In genomic region chr1:9317072-9317471, GRCh38 we compare ENCODE assay signal across 14 cellular contexts. TPM values are rescaled to one million over a fixed set of nuclear protein-coding genes. Genes with fewer than 3 reads are reported as not detected.
DNase-seq lines count a peak whose midpoint lies in the region; ATAC-seq and TF ChIP-seq lines count a peak whose summit lies in the region.
"Had no signal": no experiment of that assay in that cellular context is flagged by ENCODE, and none has a peak within 500 bp of the region (broad histone marks: within the 10 kb centered on the region; RNA-seq: fewer than 3 reads in every experiment).

No MANE protein-coding gene starts in this region.

- peak overlapping the region; percentile 30 for H3K4me3 Mint-ChIP-seq in activated naive CD8-positive, alpha-beta T cell
- H3K4me3 Mint-ChIP-seq in activated naive CD8-positive, alpha-beta T cell treated with anti-CD3 and anti-CD28 coated beads for 36 hours: no peak overlapping the region
- peak overlapping the region; percentile 31 for H3K4me3 Mint-ChIP-seq in activated T-helper 2 cell treated with anti-CD3 and anti-CD28 coated beads, Interferon-gamma antibody, Interleukin-2, Interleukin-4, amounts not matched to agents 10 μg/mL and 5 μg/mL and 100 μg/mL, durations not matched to agents 14 hours and 24 hours and 36 hours (ENCODE audit: low read depth)
- H3K4me3 Mint-ChIP-seq in memory B cell (no peak overlapping the region), type B pancreatic cell (no peak overlapping the region)
- H3K4me3 Mint-ChIP-seq: activated T-cell treated with anti-CD3 and anti-CD28 coated beads, Interleukin-2, amount 50 U/mL, for 4 hours; dendritic cell treated with granulocyte-macrophage colony-stimulating factor and Interleukin-4, amounts not matched to agents 40 ng/mL and 50 ng/mL, for 4 days; natural killer cell had no signal

- H3K9me3 Mint-ChIP-seq in activated naive CD8-positive, alpha-beta T cell (ENCODE audit: low read depth): no peaks in the 10 kb centered on the region
- H3K9me3 Mint-ChIP-seq in activated naive CD8-positive, alpha-beta T cell treated with anti-CD3 and anti-CD28 coated beads for 36 hours: no peaks in the 10 kb centered on the region
- no peaks in the 10 kb centered on the region for H3K9me3 Mint-ChIP-seq in activated T-helper 2 cell treated with anti-CD3 and anti-CD28 coated beads, Interferon-gamma antibody, Interleukin-2, Interleukin-4, amounts not matched to agents 10 μg/mL and 5 μg/mL and 100 μg/mL, durations not matched to agents 14 hours and 24 hours and 36 hours
- H3K9me3 Mint-ChIP-seq in memory B cell (no peaks in the 10 kb centered on the region), type B pancreatic cell (no peaks in the 10 kb centered on the region)
- H3K9me3 Mint-ChIP-seq: activated T-cell treated with anti-CD3 and anti-CD28 coated beads, Interleukin-2, amount 50 U/mL, for 4 hours; dendritic cell treated with granulocyte-macrophage colony-stimulating factor and Interleukin-4, amounts not matched to agents 40 ng/mL and 50 ng/mL, for 4 days; natural killer cell had no signal

- TF ChIP-seq CTCF in type B pancreatic cell (conservative IDR thresholded peaks at IDR 0.05): no peak

- DNase-seq in activated naive CD8-positive, alpha-beta T cell treated with anti-CD3 and anti-CD28 coated beads for 36 hours: no peak
- no peak for DNase-seq in activated T-helper 2 cell treated with anti-CD3 and anti-CD28 coated beads, Interferon-gamma antibody, Interleukin-2, Interleukin-4, amounts not matched to agents 10 μg/mL and 5 μg/mL and 100 μg/mL, durations not matched to agents 14 hours and 24 hours and 36 hours (ENCODE audit: low spot score)
- no peak for DNase-seq in memory B cell (ENCODE audit: low spot score in 2 of 2)
- no peak for DNase-seq in type B pancreatic cell (ENCODE audit: extremely low spot score, unreplicated experiment)
- no peak for DNase-seq in DMS114 treated with DMSO at 0.1 percent for 48 hours (lab: John Stamatoyannopoulos, UW; ENCODE audit: unreplicated experiment)
- DNase-seq: activated T-cell treated with anti-CD3 and anti-CD28 coated beads, Interleukin-2, amount 50 U/mL, for 4 hours; left ventricle myocardium inferior; natural killer cell; NCI-H526; Peyer's patch had no signal

- H3K4me1 Mint-ChIP-seq in activated naive CD8-positive, alpha-beta T cell (ENCODE audit: low read depth): peaks cover 32% of the 10 kb centered on the region
- peaks cover 29% of the 10 kb centered on the region for H3K4me1 Mint-ChIP-seq in activated naive CD8-positive, alpha-beta T cell treated with anti-CD3 and anti-CD28 coated beads for 36 hours
- H3K4me1 Mint-ChIP-seq in activated T-helper 2 cell treated with anti-CD3 and anti-CD28 coated beads, Interferon-gamma antibody, Interleukin-2, Interleukin-4, amounts not matched to agents 10 μg/mL and 5 μg/mL and 100 μg/mL, durations not matched to agents 14 hours and 24 hours and 36 hours (ENCODE audit: low read depth): peaks cover 36% of the 10 kb centered on the region
- H3K4me1 Mint-ChIP-seq in memory B cell (peaks cover 16% of the 10 kb centered on the region), type B pancreatic cell (ENCODE audit: unreplicated experiment) (peaks cover 28% of the 10 kb centered on the region)

- intact Hi-C loops in activated T-helper 2 cell treated with anti-CD3 and anti-CD28 coated beads, Interferon-gamma antibody, Interleukin-2, Interleukin-4, amounts not matched to agents 10 μg/mL and 5 μg/mL and 100 μg/mL, durations not matched to agents 14 hours and 24 hours and 36 hours (cut with micrococcal nuclease): no loop called here

- H3K27me3 Mint-ChIP-seq in activated naive CD8-positive, alpha-beta T cell: no peaks in the 10 kb centered on the region
- no peaks in the 10 kb centered on the region for H3K27me3 Mint-ChIP-seq in activated naive CD8-positive, alpha-beta T cell treated with anti-CD3 and anti-CD28 coated beads for 36 hours
- no peaks in the 10 kb centered on the region for H3K27me3 Mint-ChIP-seq in activated T-helper 2 cell treated with anti-CD3 and anti-CD28 coated beads, Interferon-gamma antibody, Interleukin-2, Interleukin-4, amounts not matched to agents 10 μg/mL and 5 μg/mL and 100 μg/mL, durations not matched to agents 14 hours and 24 hours and 36 hours (ENCODE audit: low read depth)
- H3K27me3 Mint-ChIP-seq in memory B cell (no peaks in the 10 kb centered on the region), type B pancreatic cell (no peaks in the 10 kb centered on the region)

- H3K36me3 Mint-ChIP-seq in activated naive CD8-positive, alpha-beta T cell: no peaks in the 10 kb centered on the region
- no peaks in the 10 kb centered on the region for H3K36me3 Mint-ChIP-seq in activated naive CD8-positive, alpha-beta T cell treated with anti-CD3 and anti-CD28 coated beads for 36 hours
- H3K36me3 Mint-ChIP-seq in activated T-helper 2 cell treated with anti-CD3 and anti-CD28 coated beads, Interferon-gamma antibody, Interleukin-2, Interleukin-4, amounts not matched to agents 10 μg/mL and 5 μg/mL and 100 μg/mL, durations not matched to agents 14 hours and 24 hours and 36 hours (ENCODE audit: low read depth): peaks cover 3% of the 10 kb centered on the region
- no peaks in the 10 kb centered on the region for H3K36me3 Mint-ChIP-seq in memory B cell
- no peaks in the 10 kb centered on the region for H3K36me3 Mint-ChIP-seq in type B pancreatic cell
- H3K36me3 Mint-ChIP-seq: natural killer cell had no signal

- no peak for ATAC-seq in memory B cell (ENCODE audit: low read depth)
- ATAC-seq in HG02798 (IDR thresholded peaks at IDR 0.05; ENCODE audit: poor library complexity, unreplicated experiment): no peak
- ATAC-seq in HG02981 (IDR thresholded peaks at IDR 0.05; ENCODE audit: unreplicated experiment): no peak
- ATAC-seq: activated T-cell treated with anti-CD3 and anti-CD28 coated beads, Interleukin-2, amount 50 U/mL, for 4 hours; natural killer cell had no signal

- H3K27ac Mint-ChIP-seq in activated naive CD8-positive, alpha-beta T cell: no peak overlapping the region
- H3K27ac Mint-ChIP-seq in activated naive CD8-positive, alpha-beta T cell treated with anti-CD3 and anti-CD28 coated beads for 36 hours: no peak overlapping the region
- H3K27ac Mint-ChIP-seq in activated T-helper 2 cell treated with anti-CD3 and anti-CD28 coated beads, Interferon-gamma antibody, Interleukin-2, Interleukin-4, amounts not matched to agents 10 μg/mL and 5 μg/mL and 100 μg/mL, durations not matched to agents 14 hours and 24 hours and 36 hours: peak overlapping the region; percentile 75
- H3K27ac Mint-ChIP-seq in memory B cell (peak overlapping the region; percentile 7), type B pancreatic cell (peak overlapping the region; percentile 37)
- H3K27ac Mint-ChIP-seq: natural killer cell had no signal

RNA-seq across cellular contexts. Expression of gene SPSB1, which starts 24.4 kb away (rescaled TPM):
- under 1 TPM; 0.36 to 0.37 TPM for total RNA-seq in activated naive CD8-positive, alpha-beta T cell treated with anti-CD3 and anti-CD28 coated beads for 36 hours
- 7.1 and 7.5 TPM in 2 replicates for total RNA-seq in activated T-helper 2 cell treated with anti-CD3 and anti-CD28 coated beads, Interferon-gamma antibody, Interleukin-2, Interleukin-4, amounts not matched to agents 10 μg/mL and 5 μg/mL and 100 μg/mL, durations not matched to agents 14 hours and 24 hours and 36 hours
- total RNA-seq in type B pancreatic cell (ENCODE audit: low replicate concordance): 5.6 and 17.4 TPM in 2 replicates

Comparison
In these comparisons a context has a peak if more than half of its experiments do, and no peak if none do; other contexts are left out.
1. H3K4me3 Mint-ChIP-seq: peak in activated naive CD8-positive, alpha-beta T cell (single experiment) and activated T-helper 2 cell treated with anti-CD3 and anti-CD28 coated beads, Interferon-gamma antibody, Interleukin-2, Interleukin-4, amounts not matched to agents 10 μg/mL and 5 μg/mL and 100 μg/mL, durations not matched to agents 14 hours and 24 hours and 36 hours (single experiment); none in activated naive CD8-positive, alpha-beta T cell treated with anti-CD3 and anti-CD28 coated beads for 36 hours (single experiment), memory B cell (single experiment) and type B pancreatic cell (single experiment).
2. H3K27ac Mint-ChIP-seq: peak in activated T-helper 2 cell treated with anti-CD3 and anti-CD28 coated beads, Interferon-gamma antibody, Interleukin-2, Interleukin-4, amounts not matched to agents 10 μg/mL and 5 μg/mL and 100 μg/mL, durations not matched to agents 14 hours and 24 hours and 36 hours (single experiment), memory B cell (single experiment) and type B pancreatic cell (single experiment); none in activated naive CD8-positive, alpha-beta T cell (single experiment) and activated naive CD8-positive, alpha-beta T cell treated with anti-CD3 and anti-CD28 coated beads for 36 hours (single experiment).